ENCODE assay signal across 8 cellular contexts in genomic region chr21:36966846-36967657, GRCh38. TPM values are rescaled to one million over a fixed set of nuclear protein-coding genes. Genes with fewer than 3 reads are reported as not detected.
DNase-seq lines count a peak whose midpoint lies in the region; ATAC-seq, FAIRE-seq and TF ChIP-seq lines count a peak whose summit lies in the region.

No MANE protein-coding gene starts in this region.

- peak; percentile 29 for DNase-seq in NCI-H2171 treated with DMSO at 0.1 percent for 48 hours (lab: John Stamatoyannopoulos, UW)
- DNase-seq in NCI-H2171 (lab: John Stamatoyannopoulos, UW), result no peak
- DNase-seq in OCI-M1 (lab: John Stamatoyannopoulos, UW), result peak; percentile 79
- DNase-seq in effector memory CD8-positive, alpha-beta T cell, result peak in 1 of 3 experiments; percentile 16
- no peak for DNase-seq in GM12891 (ENCODE audit: insufficient read length, low spot score)
- DNase-seq in NCI-H1436 treated with DMSO at 0.1 percent for 48 hours (lab: John Stamatoyannopoulos, UW), result no peak

- no peak for TF ChIP-seq POLR2A in GM12891 (IDR thresholded peaks at IDR 0.05; ENCODE audit: low read depth, low read length)

- peak overlapping the region; percentile 67 to 78 for H3K4me3 Mint-ChIP-seq in effector memory CD8-positive, alpha-beta T cell
- H3K4me3 Mint-ChIP-seq in nephron, result peak overlapping the region; percentile 83 to 84 (median 83)

- no peaks in the 10 kb centered on the region for H3K27me3 Mint-ChIP-seq in effector memory CD8-positive, alpha-beta T cell
- no peaks in the 10 kb centered on the region for H3K27me3 Mint-ChIP-seq in nephron (ENCODE audit: low read depth)

- ATAC-seq in HG02763 (IDR thresholded peaks at IDR 0.05; ENCODE audit: unreplicated experiment), result peak; percentile 30
- ATAC-seq in effector memory CD8-positive, alpha-beta T cell (replicated peaks), result no peak

- H3K4me1 Mint-ChIP-seq in effector memory CD8-positive, alpha-beta T cell (ENCODE audit: low read depth in 2 of 2), result peaks cover 9 to 11% of the 10 kb centered on the region in 2 donors
- peaks cover 11% of the 10 kb centered on the region for H3K4me1 Mint-ChIP-seq in nephron

- H3K36me3 Mint-ChIP-seq in effector memory CD8-positive, alpha-beta T cell (ENCODE audit: insufficient read depth), result peaks cover 12% of the 10 kb centered on the region
- peaks cover 4% of the 10 kb centered on the region for H3K36me3 Mint-ChIP-seq in nephron (ENCODE audit: low read depth)

- no peaks in the 10 kb centered on the region for H3K9me3 Mint-ChIP-seq in effector memory CD8-positive, alpha-beta T cell
- H3K9me3 Mint-ChIP-seq in nephron, result no peaks in the 10 kb centered on the region

- TF ChIP-seq CTCF in nephron (IDR thresholded peaks at IDR 0.05; ENCODE audit: unreplicated experiment in 3 of 3), result no peak

- H3K27ac Mint-ChIP-seq in effector memory CD8-positive, alpha-beta T cell, result peak overlapping the region; percentile 77 to 85
- peak overlapping the region; percentile 47 to 81 (median 77) for H3K27ac Mint-ChIP-seq in nephron

- FAIRE-seq in GM12891 (lab: Jason Lieb, UNC), result no peak

TF ChIP-seq in GM12891, 5 proteins besides CTCF, POLR2A, EP300 and RAD21:
- TF ChIP-seq POU2F2 (IDR thresholded peaks at IDR 0.05; ENCODE audit: low read depth, low read length) (no peak), TAF1 (IDR thresholded peaks at IDR 0.05; ENCODE audit: low read depth, low read length) (no peak), SPI1 (IDR thresholded peaks at IDR 0.05; ENCODE audit: low read depth, low read length) (no peak), POLR2AphosphoS5 (IDR thresholded peaks at IDR 0.05; ENCODE audit: low read depth, low read length) (no peak), PAX5 (IDR thresholded peaks at IDR 0.05; ENCODE audit: insufficient read depth, low read length, severe bottlenecking) (no peak)
TF ChIP-seq in GM12891: peak in this region for 0.

RNA-seq across cellular contexts. Expression of gene HLCS, which starts 0.6 kb away (rescaled TPM):
- 4.8 TPM for polyA plus RNA-seq in GM12891 (2012; ENCODE audit: low read depth, missing spikeins)

RNA-seq across cellular contexts. Expression of gene RIPPLY3, which starts 39.5 kb away (rescaled TPM):
- polyA plus RNA-seq in GM12891 (2012; ENCODE audit: low read depth, missing spikeins), result not detected

Comparison
In these comparisons a context has a peak if more than half of its experiments do, and no peak if none do; other contexts are left out.
1. DNase-seq: peak in NCI-H2171 treated with DMSO at 0.1 percent for 48 hours (single experiment) and OCI-M1 (single experiment); none in NCI-H2171 (single experiment), GM12891 (single experiment) and NCI-H1436 treated with DMSO at 0.1 percent for 48 hours (single experiment).